ENCODE assay signal across 22 cellular contexts in genomic region chr12:1799068-1799881, GRCh38. TPM values are rescaled to one million over a fixed set of nuclear protein-coding genes. Genes with fewer than 3 reads are reported as not detected.
A peak's percentile ranks its signal among the peaks of the same experiment; 100 is the strongest.
DNase-seq lines count a peak whose midpoint lies in the region; ATAC-seq, FAIRE-seq and TF ChIP-seq lines count a peak whose summit lies in the region.
"Had no signal": no experiment of that assay in that cellular context is flagged by ENCODE, and none has a peak within 500 bp of the region (broad histone marks: within the 10 kb centered on the region; RNA-seq: fewer than 3 reads in every experiment).

No MANE protein-coding gene starts in this region.

- H3K9me3 Mint-ChIP-seq in natural killer cell, result no peaks in the 10 kb centered on the region
- H3K9me3 Mint-ChIP-seq in natural killer cell treated with Interleukin-12 subunit alpha and Interleukin-12 subunit beta and Interleukin-15 and Interleukin-18, amount 100 ng/mL, for 72 hours, result no peaks in the 10 kb centered on the region
- H3K9me3 Mint-ChIP-seq in activated T-helper 17 cell treated with anti-CD3 and anti-CD28 coated beads, Interleukin-2, amount 50 U/mL, for 72 hours, result peaks cover 1% of the 10 kb centered on the region

- peaks cover 8 to 17% of the 10 kb centered on the region in 2 donors for H3K4me1 Mint-ChIP-seq in natural killer cell
- H3K4me1 Mint-ChIP-seq in natural killer cell treated with Interleukin-12 subunit alpha and Interleukin-12 subunit beta and Interleukin-15 and Interleukin-18, amount 100 ng/mL, for 72 hours (ENCODE audit: low read depth in 2 of 2), result peaks cover 4 to 10% of the 10 kb centered on the region in 2 donors
- H3K4me1 Mint-ChIP-seq in activated T-helper 17 cell treated with anti-CD3 and anti-CD28 coated beads, Interleukin-2, amount 50 U/mL, for 72 hours, result peaks cover 2% of the 10 kb centered on the region

- no peaks in the 10 kb centered on the region for H3K79me2 ChIP-seq in HepG2 (ENCODE audit: insufficient read depth, low read length)

- peak overlapping the region; percentile 17 to 83 for H3K27ac Mint-ChIP-seq in natural killer cell
- peak overlapping the region in 1 of 2 donors; percentile 61 for H3K27ac Mint-ChIP-seq in natural killer cell treated with Interleukin-12 subunit alpha and Interleukin-12 subunit beta and Interleukin-15 and Interleukin-18, amount 100 ng/mL, for 72 hours
- H3K27ac Mint-ChIP-seq in activated T-helper 17 cell treated with anti-CD3 and anti-CD28 coated beads, Interleukin-2, amount 50 U/mL, for 72 hours, result peak overlapping the region; percentile 42

- peaks cover 13% of the 10 kb centered on the region; the same call in 1 of the 2 replicates for H3K4me1 ChIP-seq in HepG2 (ENCODE audit: insufficient read depth, low read length)

- POLR2A ChIA-PET in HepG2 (lab: Yijun Ruan, JAX), result no interaction called here

- in situ Hi-C loops in HepG2 (cut with HindIII; ENCODE audit: extremely low pct_ligation_motif_present, low pct_unique_long_range_greater_than_20kb), result no loop called here

- no peak overlapping the region for H2AFZ ChIP-seq in HepG2 (ENCODE audit: low read length)

- H3K4me2 ChIP-seq in HepG2 (ENCODE audit: low read depth, low read length), result no peak overlapping the region

- no peaks in the 10 kb centered on the region for H4K20me1 ChIP-seq in HepG2 (ENCODE audit: insufficient read depth, low read length)

- CTCF ChIA-PET in HepG2 (lab: Yijun Ruan, JAX; ENCODE audit: low intra/inter-chr PET ratio, low total read pairs), result no interaction called here

- no peaks in the 10 kb centered on the region for H3K27me3 Mint-ChIP-seq in natural killer cell (ENCODE audit: low read depth in 2 of 2)
- H3K27me3 Mint-ChIP-seq in natural killer cell treated with Interleukin-12 subunit alpha and Interleukin-12 subunit beta and Interleukin-15 and Interleukin-18, amount 100 ng/mL, for 72 hours, result no peaks in the 10 kb centered on the region
- no peaks in the 10 kb centered on the region for H3K27me3 Mint-ChIP-seq in activated T-helper 17 cell treated with anti-CD3 and anti-CD28 coated beads, Interleukin-2, amount 50 U/mL, for 72 hours
- H3K27me3 Mint-ChIP-seq: stimulated activated naive CD8-positive, alpha-beta T cell treated with anti-CD3 and anti-CD28 coated beads, Interleukin-15, amount 100 ng/mL, for 72 hours had no signal

- no peak overlapping the region for H3K4me3 ChIP-seq in HepG2 (replicated peaks in 1 of 3; ENCODE audit: insufficient read depth in 1 of 3, low read depth in 2 of 3, low read length in 3 of 3)

- TF ChIP-seq EP300 in HepG2 (IDR thresholded peaks at IDR 0.05; ENCODE audit: low read depth in 2 of 2, low read length in 2 of 2) (no peak), HepG2 (CRISPR knock-in tag; IDR thresholded peaks at IDR 0.05; ENCODE audit: borderline replicate concordance) (no peak)

- FAIRE-seq in HepG2 (lab: Jason Lieb, UNC), result no peak
- FAIRE-seq: H54 had no signal

- DNase-seq in natural killer cell (peak; percentile 12), HepG2 (ENCODE audit: low spot score) (no peak), ureter (ENCODE audit: low spot score) (peak; percentile 42), T-helper 9 cell (no peak), NCI-H774 (lab: John Stamatoyannopoulos, UW) (no peak)
- DNase-seq in natural killer cell treated with Interleukin-12 subunit alpha and Interleukin-12 subunit beta and Interleukin-15 and Interleukin-18, amount 100 ng/mL, for 72 hours (ENCODE audit: low spot score), result no peak
- DNase-seq: activated naive CD4-positive, alpha-beta T cell; cortex of kidney; foreskin melanocyte; KG1; NCI-H2029 treated with DMSO at 0.1 percent for 48 hours; NCI-H510A treated with DMSO at 0.1 percent for 48 hours; right cardiac atrium; stimulated activated naive CD8-positive, alpha-beta T cell treated with anti-CD3 and anti-CD28 coated beads, Interleukin-15, amount 100 ng/mL, for 72 hours; T-helper 1 cell had no signal

- no peak for ATAC-seq in natural killer cell
- ATAC-seq in natural killer cell treated with Interleukin-12 subunit alpha and Interleukin-12 subunit beta and Interleukin-15 and Interleukin-18, amount 100 ng/mL, for 72 hours, result no peak
- no peak for ATAC-seq in activated T-helper 17 cell treated with anti-CD3 and anti-CD28 coated beads, Interleukin-2, amount 50 U/mL, for 72 hours (replicated peaks)
- ATAC-seq in HepG2, result no peak
- ATAC-seq in HG03159 (IDR thresholded peaks at IDR 0.05; ENCODE audit: unreplicated experiment), result no peak
- ATAC-seq: right cardiac atrium; stimulated activated naive CD8-positive, alpha-beta T cell treated with anti-CD3 and anti-CD28 coated beads, Interleukin-15, amount 100 ng/mL, for 72 hours had no signal

- H3K36me3 Mint-ChIP-seq in natural killer cell, result no peaks in the 10 kb centered on the region
- H3K36me3 Mint-ChIP-seq in natural killer cell treated with Interleukin-12 subunit alpha and Interleukin-12 subunit beta and Interleukin-15 and Interleukin-18, amount 100 ng/mL, for 72 hours, result no peaks in the 10 kb centered on the region
- no peaks in the 10 kb centered on the region for H3K36me3 Mint-ChIP-seq in activated T-helper 17 cell treated with anti-CD3 and anti-CD28 coated beads, Interleukin-2, amount 50 U/mL, for 72 hours (ENCODE audit: low read depth)

- no peak for TF ChIP-seq RAD21 in HepG2 (CRISPR knock-in tag; IDR thresholded peaks at IDR 0.05)

- WGBS in HepG2 (ENCODE audit: low lambda C conversion rate), result 90% methylated on average over 19 of the region's 21 CpGs

- no peaks in the 10 kb centered on the region for H3K27me3 ChIP-seq in HepG2 (ENCODE audit: control insufficient read depth in 1 of 2, insufficient read depth in 2 of 2, low read length in 2 of 2)

- no peak overlapping the region for H3K27ac ChIP-seq in HepG2 (ENCODE audit: extremely low read length, insufficient read depth, low read length)
- H3K27ac ChIP-seq: epithelial cell of prostate, HL-60, VCaP had no signal

- no TSS peak for BruUV-seq in HepG2 (replicated peaks; lab: Mats Ljungman, UMichigan)

- H3K9ac ChIP-seq in HepG2 (ENCODE audit: insufficient read depth, low read depth, low read length), result no peak overlapping the region

- H3K4me3 Mint-ChIP-seq in natural killer cell, result no peak overlapping the region
- H3K4me3 Mint-ChIP-seq in natural killer cell treated with Interleukin-12 subunit alpha and Interleukin-12 subunit beta and Interleukin-15 and Interleukin-18, amount 100 ng/mL, for 72 hours, result no peak overlapping the region
- no peak overlapping the region for H3K4me3 Mint-ChIP-seq in activated T-helper 17 cell treated with anti-CD3 and anti-CD28 coated beads, Interleukin-2, amount 50 U/mL, for 72 hours
- H3K4me3 Mint-ChIP-seq: stimulated activated naive CD8-positive, alpha-beta T cell treated with anti-CD3 and anti-CD28 coated beads, Interleukin-15, amount 100 ng/mL, for 72 hours had no signal

- TF ChIP-seq POLR2A in HepG2 (IDR thresholded peaks at IDR 0.05; ENCODE audit: insufficient read depth in 1 of 2, low read depth in 2 of 2, low read length in 2 of 2), result no peak

- H3K36me3 ChIP-seq in HepG2 (replicated peaks in 1 of 2; ENCODE audit: control insufficient read depth in 1 of 2, insufficient read depth in 2 of 2, low read length in 2 of 2), result peaks cover 0 to 3% of the 10 kb centered on the region in 2 experiments; a peak in 2 of 5 replicates

- intact Hi-C loops in natural killer cell (cut with micrococcal nuclease), result loop anchor here (5.0 kb wide), 1 partner anchor 493 kb away; no protein-coding TSS in a partner anchor
- intact Hi-C loops in HepG2 (cut with micrococcal nuclease; ENCODE audit: unreplicated experiment), result loop anchor here (5.0 kb wide), 1 partner anchor 238 kb away; no protein-coding TSS in a partner anchor

- H3K9me3 ChIP-seq in HepG2 (ENCODE audit: low read length), result no peaks in the 10 kb centered on the region

- TF ChIP-seq CTCF in natural killer cell (IDR thresholded peaks at IDR 0.05) (no peak), HepG2 (CRISPR knock-in tag; IDR thresholded peaks at IDR 0.05) (no peak)

TF ChIP-seq in HepG2, 621 proteins besides CTCF, POLR2A, EP300 and RAD21 (continues in another document):
- TF ChIP-seq CREB1 (IDR thresholded peaks at IDR 0.05) (peak; percentile 32; the same call in 1 of the 2 replicates), CREB1 (CRISPR knock-in tag; IDR thresholded peaks at IDR 0.05) (no peak)

RNA-seq across cellular contexts. Expression of gene LRTM2, which starts 21.1 kb away (rescaled TPM):
- total RNA-seq in natural killer cell (not detected), HepG2 (2016; rRNA removed; fragmentation: Illumina TruSeq; extraction: Trizol) (not detected in 2 replicates), ureter (not detected)
- total RNA-seq in natural killer cell treated with Interleukin-12 subunit alpha and Interleukin-12 subunit beta and Interleukin-15 and Interleukin-18, amount 100 ng/mL, for 72 hours, result not detected
- not detected for total RNA-seq in activated T-helper 17 cell treated with anti-CD3 and anti-CD28 coated beads, Interleukin-2, amount 50 U/mL, for 72 hours
- total RNA-seq in HepG2 (2016; cell fraction: cytosol; rRNA removed; fragmentation: Illumina TruSeq; extraction: Trizol; ENCODE audit: low read depth), result not detected in 2 replicates
- not detected in 2 replicates for total RNA-seq in HepG2 (2016; cell fraction: insoluble cytoplasmic fraction; rRNA removed; fragmentation: Illumina TruSeq; extraction: Trizol)
- total RNA-seq in HepG2 (2016; cell fraction: membrane; rRNA removed; fragmentation: Illumina TruSeq; extraction: Trizol), result not detected in 2 replicates
- not detected in 2 replicates for total RNA-seq in HepG2 (2016; cell fraction: nucleus; rRNA removed; fragmentation: Illumina TruSeq; extraction: Trizol)
- 0.09 and 0.17 TPM in 2 replicates for polyA plus RNA-seq in HepG2 (2011; rRNA removed)
- 0.09 TPM in 2 replicates for polyA plus RNA-seq in HepG2 (2011; cell fraction: cytosol; rRNA removed)
- 0.39 and 0.76 TPM in 2 replicates for polyA plus RNA-seq in HepG2 (2011; cell fraction: nucleus; rRNA removed)
- 0.16 and 0.17 TPM in 2 replicates for polyA plus RNA-seq in HepG2 (2012)
- polyA plus RNA-seq in HepG2 (2016; cell fraction: cytosol; fragmentation: Illumina TruSeq; extraction: Trizol; ENCODE audit: low read depth), result not detected in 2 replicates
- not detected in 2 replicates for polyA plus RNA-seq in HepG2 (2016; cell fraction: insoluble cytoplasmic fraction; fragmentation: Illumina TruSeq; extraction: Trizol; ENCODE audit: low read depth)
- polyA plus RNA-seq in HepG2 (2016; cell fraction: membrane; fragmentation: Illumina TruSeq; extraction: Trizol; ENCODE audit: low read depth), result not detected in 2 replicates
- not detected in 2 replicates for polyA plus RNA-seq in HepG2 (2016; cell fraction: nucleus; fragmentation: Illumina TruSeq; extraction: Trizol; ENCODE audit: insufficient read depth, low read depth)
- 0.40 TPM in 1 of 2 replicates, not detected in the other for polyA minus RNA-seq in HepG2 (2011; rRNA and poly(A)+ RNA removed; ENCODE audit: low replicate concordance)
- not detected in 2 replicates for polyA minus RNA-seq in HepG2 (2011; cell fraction: cytosol; rRNA and poly(A)+ RNA removed)
- polyA minus RNA-seq in HepG2 (2011; cell fraction: nucleus; rRNA and poly(A)+ RNA removed), result not detected in 2 replicates
- total RNA-seq: Daoy, right cardiac atrium had no signal
- polyA plus RNA-seq: right cardiac atrium had no signal

Comparison
In these comparisons a context has a peak if more than half of its experiments do, and no peak if none do; other contexts are left out.
1. DNase-seq: peak in natural killer cell (single experiment) and ureter (single experiment); none in natural killer cell treated with Interleukin-12 subunit alpha and Interleukin-12 subunit beta and Interleukin-15 and Interleukin-18, amount 100 ng/mL, for 72 hours (single experiment), HepG2 (single experiment), T-helper 9 cell (single experiment) and NCI-H774 (single experiment).